ENCODE assay signal across 8 cellular contexts in genomic region chr4:183505556-183506388, GRCh38. TPM values are rescaled to one million over a fixed set of nuclear protein-coding genes. Genes with fewer than 3 reads are reported as not detected.
DNase-seq lines count a peak whose midpoint lies in the region; ATAC-seq and TF ChIP-seq lines count a peak whose summit lies in the region.

No MANE protein-coding gene starts in this region.

- H3K9me3 ChIP-seq in liver (ENCODE audit: control insufficient read depth in 4 of 4, low read length in 3 of 4): no peaks in the 10 kb centered on the region

- WGBS in liver: under 1% methylated on average over 83 of the region's 83 CpGs

- H3K27ac ChIP-seq in liver (ENCODE audit: low read depth in 1 of 2, low read length in 2 of 2): peak overlapping the region; percentile 87 to 97

- H3K4me3 ChIP-seq in liver (ENCODE audit: low read depth in 1 of 3, low read length in 3 of 3): peak overlapping the region; percentile 69 to 98 (median 71)

- TF ChIP-seq RAD21 in liver (IDR thresholded peaks at IDR 0.05): no peak

- H3K27me3 ChIP-seq in liver (ENCODE audit: control insufficient read depth in 4 of 4, insufficient read depth in 4 of 4, low read length in 3 of 4): no peaks in the 10 kb centered on the region

- peak; percentile 49 for ATAC-seq in HG03378 (IDR thresholded peaks at IDR 0.05; ENCODE audit: unreplicated experiment)

- TF ChIP-seq POLR2A in GM19193 (IDR thresholded peaks at IDR 0.05; ENCODE audit: extremely low read depth, insufficient read depth, insufficient read length): peak; percentile 82

- peak overlapping the region; percentile 59 to 75 for H3K9ac ChIP-seq in liver (ENCODE audit: low read depth in 1 of 2, low read length in 2 of 2)

- TF ChIP-seq CTCF in liver (IDR thresholded peaks at IDR 0.05; ENCODE audit: low read depth, low read length, missing input control): no peak

- H3K36me3 ChIP-seq in liver (ENCODE audit: control insufficient read depth in 4 of 4, insufficient read depth in 3 of 4, low read depth in 1 of 4, low read length in 3 of 4): peaks cover 0 to 4% (median under 1%) of the 10 kb centered on the region in 4 donors

- peaks cover 6 to 26% (median 9%) of the 10 kb centered on the region in 4 donors for H3K4me1 ChIP-seq in liver (ENCODE audit: control insufficient read depth in 4 of 4, insufficient read depth in 4 of 4, low read length in 3 of 4)

- DNase-seq in C1 segment of cervical spinal cord (lab: John Stamatoyannopoulos, UW): peak; percentile 13 to 98 (median 90)
- DNase-seq in NCI-H524 treated with DMSO at 0.1 percent for 48 hours (lab: John Stamatoyannopoulos, UW): peak; percentile 15
- peak; percentile 86 to 88 for DNase-seq in activated CD4-positive, alpha-beta T cell treated with anti-CD3 and anti-CD28 coated beads, Interleukin-2, amount 50 U/mL, for 48 hours
- peak; percentile 75 to 88 for DNase-seq in dermis microvascular lymphatic vessel endothelial cell (ENCODE audit: low read depth in 2 of 2)
- DNase-seq in stimulated activated CD4-positive, alpha-beta T cell treated with anti-CD3 and anti-CD28 coated beads, Interleukin-4, amount 100 ng/mL, for 1 hour: peak; percentile 88

TF ChIP-seq in liver, 16 proteins besides CTCF, POLR2A, EP300 and RAD21:
- TF ChIP-seq NR2F2 (IDR thresholded peaks at IDR 0.05) (no peak), JUND (IDR thresholded peaks at IDR 0.05) (no peak), MAX (IDR thresholded peaks at IDR 0.05) (no peak), SP1 (IDR thresholded peaks at IDR 0.05) (peak; percentile 37), EGR1 (IDR thresholded peaks at IDR 0.05; ENCODE audit: low read depth in 2 of 2) (peak in 1 of 2 donors; percentile 57), GABPA (IDR thresholded peaks at IDR 0.05 in 1 of 2, conservative IDR thresholded peaks at IDR 0.05 in 1 of 2) (peak; percentile 78 to 91), YY1 (IDR thresholded peaks at IDR 0.05) (peak; percentile 85)

RNA-seq across cellular contexts. Expression of gene ING2, which starts 0.9 kb away (rescaled TPM):
- total RNA-seq in dermis microvascular lymphatic vessel endothelial cell: 2.6 and 4.0 TPM in 2 replicates
- total RNA-seq in liver: 1 to 10 TPM; 3.9 to 8.8 TPM
- polyA plus RNA-seq in liver: 1 to 10 TPM; 5.0 to 5.2 TPM

Comparison
In these comparisons a context has a peak if more than half of its experiments do, and no peak if none do; other contexts are left out.
1. Peak in every context shown above with its lines: DNase-seq, ATAC-seq, H3K4me3 ChIP-seq and H3K27ac ChIP-seq.
2. DNase-seq: peak in every context shown above with its lines; median percentile 90 in C1 segment of cervical spinal cord; 88 in stimulated activated CD4-positive, alpha-beta T cell treated with anti-CD3 and anti-CD28 coated beads, Interleukin-4, amount 100 ng/mL, for 1 hour; 87 in activated CD4-positive, alpha-beta T cell treated with anti-CD3 and anti-CD28 coated beads, Interleukin-2, amount 50 U/mL, for 48 hours; 82 in dermis microvascular lymphatic vessel endothelial cell; 15 in NCI-H524 treated with DMSO at 0.1 percent for 48 hours.